ENCODE assay signal across 1 cellular context in the genomic region with DNA sequence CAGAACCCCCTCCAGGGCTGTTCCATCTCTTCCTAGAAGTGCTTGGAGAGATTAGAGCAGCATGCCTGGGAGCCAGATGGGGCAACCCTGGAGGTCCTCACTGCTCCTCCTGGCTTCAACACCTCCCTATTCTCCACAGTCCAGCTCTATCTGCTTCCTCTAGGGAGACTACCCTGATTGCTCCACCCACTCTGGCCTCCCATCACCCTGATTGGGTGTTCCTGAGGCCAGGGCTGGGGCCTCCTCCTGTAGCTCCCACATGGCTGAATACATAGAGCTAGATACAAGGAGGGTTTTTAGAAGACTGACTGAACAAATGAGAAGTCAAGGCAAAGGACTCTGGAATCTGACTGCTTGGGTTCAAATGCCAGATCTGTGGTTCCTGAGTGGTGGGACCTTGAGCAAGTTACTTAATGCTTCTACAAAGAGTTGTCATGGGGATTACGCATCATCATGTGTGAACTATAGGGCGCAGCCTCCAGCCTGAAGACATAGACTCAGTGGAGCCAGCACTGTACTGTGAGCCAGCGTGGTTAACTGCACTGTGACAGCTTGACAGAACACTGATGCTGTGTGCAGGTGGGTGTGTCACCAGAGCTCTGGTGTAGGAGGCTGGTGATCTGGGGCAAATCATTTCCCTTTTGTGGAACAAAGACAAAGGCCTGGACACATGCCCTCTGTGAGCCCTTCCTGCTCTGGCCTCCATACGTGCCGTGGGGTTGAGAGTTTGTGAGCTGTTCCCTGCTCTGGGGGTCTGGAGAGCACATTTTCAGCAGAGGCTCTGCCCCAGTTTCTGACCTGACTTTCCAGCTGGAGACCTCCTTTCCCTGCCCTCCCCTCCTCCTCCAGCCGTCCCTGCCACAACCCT.
TF ChIP-seq lines count a peak whose summit lies in the region.

No MANE protein-coding gene starts in this region.

TF ChIP-seq in H1, 55 proteins besides CTCF, POLR2A, EP300 and RAD21:
- TF ChIP-seq ASH2L (IDR thresholded peaks at IDR 0.05; ENCODE audit: low read length) = no peak
- TF ChIP-seq, protein P1, sequence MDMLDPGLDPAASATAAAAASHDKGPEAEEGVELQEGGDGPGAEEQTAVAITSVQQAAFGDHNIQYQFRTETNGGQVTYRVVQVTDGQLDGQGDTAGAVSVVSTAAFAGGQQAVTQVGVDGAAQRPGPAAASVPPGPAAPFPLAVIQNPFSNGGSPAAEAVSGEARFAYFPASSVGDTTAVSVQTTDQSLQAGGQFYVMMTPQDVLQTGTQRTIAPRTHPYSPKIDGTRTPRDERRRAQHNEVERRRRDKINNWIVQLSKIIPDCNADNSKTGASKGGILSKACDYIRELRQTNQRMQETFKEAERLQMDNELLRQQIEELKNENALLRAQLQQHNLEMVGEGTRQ (IDR thresholded peaks at IDR 0.05; ENCODE audit: low read length) = no peak
- TF ChIP-seq TAF7 (optimal IDR thresholded peaks at IDR 0.05; ENCODE audit: borderline replicate concordance, low read depth, low read length) = no peak
- no peak for TF ChIP-seq SIRT6 (IDR thresholded peaks at IDR 0.05; ENCODE audit: low read length)
- no peak for TF ChIP-seq HDAC2 (IDR thresholded peaks at IDR 0.05; ENCODE audit: borderline replicate concordance in 1 of 2, low read depth in 2 of 2, low read length in 2 of 2)
- no peak for TF ChIP-seq EZH2 (IDR thresholded peaks at IDR 0.05; ENCODE audit: low read depth, low read length, severe bottlenecking)
- TF ChIP-seq RBBP5 (IDR thresholded peaks at IDR 0.05; ENCODE audit: borderline replicate concordance, low read depth, low read length) = no peak
- no peak for TF ChIP-seq POU5F1 (IDR thresholded peaks at IDR 0.05; ENCODE audit: low read depth, low read length)
- TF ChIP-seq GTF2F1 (IDR thresholded peaks at IDR 0.05; ENCODE audit: borderline replicate concordance, low read depth, low read length) = no peak
